In the genomic region with DNA sequence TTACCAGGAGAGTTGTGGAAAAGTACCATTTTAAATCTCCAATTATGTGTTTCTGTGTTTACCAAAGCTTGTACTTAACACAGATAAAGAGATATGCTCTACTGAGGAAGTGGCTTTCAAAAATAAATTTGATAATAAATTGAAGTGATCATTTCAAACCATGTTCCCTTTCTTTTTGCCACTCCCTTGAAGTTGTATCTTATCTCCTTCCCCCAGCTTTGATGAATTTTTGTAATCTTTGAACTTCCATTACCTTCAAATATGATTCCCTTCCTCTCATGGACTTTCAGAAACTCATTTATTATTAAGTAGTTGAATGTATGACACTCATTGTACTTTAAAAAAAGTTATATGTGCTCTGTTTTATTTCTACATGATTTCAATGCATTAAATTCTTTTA, we compare ENCODE assay signal across 19 cellular contexts.
"Had no signal": no experiment of that assay in that cellular context is flagged by ENCODE, and none has a peak within 500 bp of the region (broad histone marks: within the 10 kb centered on the region; RNA-seq: fewer than 3 reads in every experiment).

No MANE protein-coding gene starts in this region.

- H3K27me3 ChIP-seq: foreskin keratinocyte, hepatocyte, neutrophil, right lobe of liver, transverse colon had no signal

- H3K4me2 ChIP-seq: hepatocyte had no signal

- H3K4me3 Mint-ChIP-seq: naive thymus-derived CD4-positive, alpha-beta T cell; stimulated activated naive B cell treated with anti-CD40 and anti-IgM and Interleukin-4, amounts not matched to agents 10 μg/mL and 1 μg/mL and 100 μg/mL, for 72 hours; stimulated activated naive CD8-positive, alpha-beta T cell treated with anti-CD3 and anti-CD28 coated beads, Interleukin-15, amount 100 ng/mL, for 72 hours had no signal

- H3K27me3 Mint-ChIP-seq: naive thymus-derived CD4-positive, alpha-beta T cell; stimulated activated naive B cell treated with anti-CD40 and anti-IgM and Interleukin-4, amounts not matched to agents 10 μg/mL and 1 μg/mL and 100 μg/mL, for 72 hours; stimulated activated naive CD8-positive, alpha-beta T cell treated with anti-CD3 and anti-CD28 coated beads, Interleukin-15, amount 100 ng/mL, for 72 hours had no signal

- H3K27ac ChIP-seq: foreskin keratinocyte, hepatocyte, neutrophil, psoas muscle, right lobe of liver, thoracic aorta, transverse colon had no signal

- H3K36me3 Mint-ChIP-seq: naive thymus-derived CD4-positive, alpha-beta T cell; stimulated activated naive B cell treated with anti-CD40 and anti-IgM and Interleukin-4, amounts not matched to agents 10 μg/mL and 1 μg/mL and 100 μg/mL, for 72 hours had no signal

- H3K36me3 ChIP-seq: neutrophil, right lobe of liver, thoracic aorta, transverse colon had no signal

- H3K4me1 Mint-ChIP-seq: stimulated activated naive B cell treated with anti-CD40 and anti-IgM and Interleukin-4, amounts not matched to agents 10 μg/mL and 1 μg/mL and 100 μg/mL, for 72 hours; stimulated activated naive CD8-positive, alpha-beta T cell treated with anti-CD3 and anti-CD28 coated beads, Interleukin-15, amount 100 ng/mL, for 72 hours had no signal

- H3K27ac Mint-ChIP-seq: naive thymus-derived CD4-positive, alpha-beta T cell; stimulated activated naive B cell treated with anti-CD40 and anti-IgM and Interleukin-4, amounts not matched to agents 10 μg/mL and 1 μg/mL and 100 μg/mL, for 72 hours; stimulated activated naive CD8-positive, alpha-beta T cell treated with anti-CD3 and anti-CD28 coated beads, Interleukin-15, amount 100 ng/mL, for 72 hours had no signal

- DNase-seq: dermis blood vessel endothelial cell; foreskin keratinocyte; kidney; left colon; left ventricle myocardium superior; naive thymus-derived CD4-positive, alpha-beta T cell; psoas muscle; retina; right lobe of liver; stimulated activated CD4-positive, alpha-beta T cell treated with anti-CD3 and anti-CD28 coated beads, Interleukin-15, amount 100 ng/mL, for 24 hours; stimulated activated CD4-positive, alpha-beta T cell treated with anti-CD3 and anti-CD28 coated beads, Interleukin-1b, Interleukin-23, amount 100 ng/mL, for 48 hours; stimulated activated CD4-positive, alpha-beta T cell treated with anti-CD3 and anti-CD28 coated beads, Interleukin-4, amount 100 ng/mL, for 24 hours; stimulated activated naive B cell treated with anti-CD40 and anti-IgM and Interleukin-4, amounts not matched to agents 10 μg/mL and 1 μg/mL and 100 μg/mL, for 72 hours; stimulated activated naive CD8-positive, alpha-beta T cell treated with anti-CD3 and anti-CD28 coated beads, Interleukin-15, amount 100 ng/mL, for 72 hours; transverse colon had no signal

- H3K4me3 ChIP-seq: hepatocyte, lung, psoas muscle, right lobe of liver, thoracic aorta, transverse colon had no signal

- H3K79me2 ChIP-seq: hepatocyte had no signal

- H3K4me1 ChIP-seq: foreskin keratinocyte, psoas muscle, right lobe of liver, transverse colon had no signal
